8 cellular contexts compared by ENCODE assay signal in the genomic region with DNA sequence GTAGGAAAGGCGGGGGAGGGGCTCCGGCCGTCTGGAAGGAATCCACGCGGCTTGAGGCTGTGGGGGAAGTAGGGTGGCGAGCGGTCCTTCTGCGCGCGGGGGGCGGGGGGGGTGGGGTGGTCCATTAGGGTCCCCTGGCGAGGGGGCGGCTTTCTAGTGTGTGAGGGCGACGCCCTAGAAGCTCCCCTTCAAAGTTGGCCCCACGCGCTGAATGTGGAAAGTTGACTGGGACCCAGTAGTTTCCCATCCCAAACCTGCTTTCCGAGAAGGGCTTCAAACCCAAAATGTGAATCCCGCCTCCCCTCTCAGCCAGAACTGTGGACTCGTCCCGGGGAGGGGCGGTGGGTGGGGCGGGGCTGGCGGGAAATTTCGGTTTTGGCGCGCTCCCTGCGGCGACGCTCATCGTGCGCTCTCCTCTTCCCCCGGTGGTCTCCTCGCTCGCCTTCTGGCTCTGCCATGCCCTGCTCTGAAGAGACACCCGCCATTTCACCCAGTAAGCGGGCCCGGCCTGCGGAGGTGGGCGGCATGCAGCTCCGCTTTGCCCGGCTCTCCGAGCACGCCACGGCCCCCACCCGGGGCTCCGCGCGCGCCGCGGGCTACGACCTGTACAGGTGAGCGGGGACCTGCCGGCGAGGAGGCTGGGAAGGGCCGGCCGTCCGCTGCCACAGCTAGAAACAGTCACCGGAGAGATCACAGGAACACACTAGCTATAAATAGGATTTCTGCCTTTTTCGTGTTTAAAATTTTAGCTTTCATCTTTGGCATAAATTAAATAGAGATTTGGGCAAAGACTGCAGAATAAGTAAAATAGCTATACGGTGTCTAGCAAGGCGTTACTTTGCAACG. TPM values are rescaled to one million over a fixed set of nuclear protein-coding genes. Genes with fewer than 3 reads are reported as not detected.
DNase-seq lines count a peak whose midpoint lies in the region; ATAC-seq and TF ChIP-seq lines count a peak whose summit lies in the region.

No MANE protein-coding gene starts in this region.

- no peak overlapping the region for H2BK12ac ChIP-seq in trophoblast cell (ENCODE audit: low read length)

- H2BK120ac ChIP-seq in trophoblast cell (ENCODE audit: insufficient read depth, low read length, poor library complexity), result peak overlapping the region; percentile 78

- H3K4me1 ChIP-seq in SJSA1 (replicated peaks) (peaks cover 12% of the 10 kb centered on the region), trophoblast cell (ENCODE audit: control insufficient read depth in 1 of 2, insufficient read depth in 2 of 2, low read length in 2 of 2) (peaks cover 0 to 2% of the 10 kb centered on the region in 2 experiments)

- H3K14ac ChIP-seq in trophoblast cell (ENCODE audit: low read length), result no peak overlapping the region

- H3K9ac ChIP-seq in trophoblast cell (ENCODE audit: low read length), result peak overlapping the region; percentile 93

- ATAC-seq in GM21619 (IDR thresholded peaks at IDR 0.05; ENCODE audit: unreplicated experiment) (peak; percentile 47), Right ventricle myocardium superior (ENCODE audit: poor library complexity) (peak; percentile 87)

- H3K79me1 ChIP-seq in trophoblast cell (ENCODE audit: low read length), result peaks cover 13% of the 10 kb centered on the region

- peak overlapping the region; percentile 99 for H3K4me3 Mint-ChIP-seq in activated naive CD4-positive, alpha-beta T cell treated with anti-CD3 and anti-CD28 coated beads, Interleukin-2, amount 50 U/mL, for 24 hours
- H3K4me3 Mint-ChIP-seq in type B pancreatic cell, result peak overlapping the region; percentile 99

- peak overlapping the region; percentile 96 for H3K4me3 ChIP-seq in SJSA1
- H3K4me3 ChIP-seq in trophoblast cell (ENCODE audit: low read depth, low read length), result peak overlapping the region; percentile 92

- H3K79me2 ChIP-seq in trophoblast cell (ENCODE audit: control insufficient read depth, insufficient read depth, low read length, poor library complexity), result peaks cover 7% of the 10 kb centered on the region

- H4K8ac ChIP-seq in trophoblast cell (ENCODE audit: low read depth, low read length), result peak overlapping the region; percentile 99

- no peaks in the 10 kb centered on the region for H3K9me3 Mint-ChIP-seq in activated naive CD4-positive, alpha-beta T cell treated with anti-CD3 and anti-CD28 coated beads, Interleukin-2, amount 50 U/mL, for 24 hours
- no peaks in the 10 kb centered on the region for H3K9me3 Mint-ChIP-seq in type B pancreatic cell

- H3K9me3 ChIP-seq in SJSA1 (replicated peaks), result no peaks in the 10 kb centered on the region
- no peaks in the 10 kb centered on the region for H3K9me3 ChIP-seq in trophoblast cell (ENCODE audit: insufficient read depth, low read depth, low read length)

- peak overlapping the region; percentile 86 for H3K18ac ChIP-seq in trophoblast cell (ENCODE audit: low read length)

- peak overlapping the region; percentile 88 for H2BK5ac ChIP-seq in trophoblast cell (ENCODE audit: low read depth, low read length, poor library complexity)

- H3K4ac ChIP-seq in trophoblast cell (ENCODE audit: low read depth, low read length), result peak overlapping the region; percentile 70

- H4K91ac ChIP-seq in trophoblast cell (ENCODE audit: low read depth, low read length), result peak overlapping the region; percentile 98

- no peak overlapping the region for H2AK5ac ChIP-seq in trophoblast cell (ENCODE audit: low read length)

- TF ChIP-seq CTCF in type B pancreatic cell (conservative IDR thresholded peaks at IDR 0.05), result no peak

- H3K27ac Mint-ChIP-seq in activated naive CD4-positive, alpha-beta T cell treated with anti-CD3 and anti-CD28 coated beads, Interleukin-2, amount 50 U/mL, for 24 hours, result peak overlapping the region; percentile 95
- H3K27ac Mint-ChIP-seq in type B pancreatic cell, result peak overlapping the region; percentile 70

- no peak overlapping the region for H4K12ac ChIP-seq in trophoblast cell (ENCODE audit: low read depth, low read length)

- peak overlapping the region; percentile 99 for H3K27ac ChIP-seq in SJSA1
- H3K27ac ChIP-seq in trophoblast cell (ENCODE audit: low read depth, low read length), result peak overlapping the region; percentile 96

- no CpG with 5 or more reads among the region's 64 CpGs for WGBS in trophoblast cell (ENCODE audit: extremely low coverage, insufficient coverage, insufficient read length)

- intact Hi-C loops in Right ventricle myocardium superior (cut with DNase I), result no loop called here

- no peak; the same call in 1 of the 2 replicates for TF ChIP-seq EP300 in Ishikawa (IDR thresholded peaks at IDR 0.05; ENCODE audit: borderline replicate concordance)

- H3K4me1 Mint-ChIP-seq in activated naive CD4-positive, alpha-beta T cell treated with anti-CD3 and anti-CD28 coated beads, Interleukin-2, amount 50 U/mL, for 24 hours, result peaks cover 28% of the 10 kb centered on the region
- H3K4me1 Mint-ChIP-seq in type B pancreatic cell (ENCODE audit: unreplicated experiment), result peaks cover 19% of the 10 kb centered on the region

- peaks cover 49% of the 10 kb centered on the region for H3K36me3 ChIP-seq in SJSA1
- H3K36me3 ChIP-seq in trophoblast cell (ENCODE audit: control insufficient read depth in 1 of 2, insufficient read depth in 2 of 2, low read length in 2 of 2), result peaks cover 0 to 11% of the 10 kb centered on the region in 2 experiments

- no peak overlapping the region for H3K23ac ChIP-seq in trophoblast cell (ENCODE audit: low read length)

- peaks cover 3% of the 10 kb centered on the region for H3K36me3 Mint-ChIP-seq in activated naive CD4-positive, alpha-beta T cell treated with anti-CD3 and anti-CD28 coated beads, Interleukin-2, amount 50 U/mL, for 24 hours
- peaks cover 13% of the 10 kb centered on the region for H3K36me3 Mint-ChIP-seq in type B pancreatic cell

- peak overlapping the region; percentile 98 for H3K4me2 ChIP-seq in trophoblast cell (ENCODE audit: low read length)

- peak; percentile 73 for DNase-seq in ELR (ENCODE audit: low read depth)
- peak; percentile 79 to 90 for DNase-seq in SJSA1 (ENCODE audit: low read depth in 1 of 2, low spot score in 2 of 2)
- DNase-seq in Right ventricle myocardium superior, result peak; percentile 75
- peak in 1 of 2 donors; percentile 68 for DNase-seq in trophoblast cell
- DNase-seq in type B pancreatic cell (ENCODE audit: extremely low spot score, unreplicated experiment), result peak; percentile 74

- no peak for TF ChIP-seq RAD21 in Ishikawa (IDR thresholded peaks at IDR 0.05; ENCODE audit: low read depth)

- H3K27me3 ChIP-seq in SJSA1 (replicated peaks), result no peaks in the 10 kb centered on the region
- no peaks in the 10 kb centered on the region for H3K27me3 ChIP-seq in trophoblast cell (ENCODE audit: insufficient read depth, low read length)

- H2AFZ ChIP-seq in trophoblast cell (ENCODE audit: insufficient read depth, low read length, poor library complexity), result peak overlapping the region; percentile 100

- no peaks in the 10 kb centered on the region for H3K27me3 Mint-ChIP-seq in activated naive CD4-positive, alpha-beta T cell treated with anti-CD3 and anti-CD28 coated beads, Interleukin-2, amount 50 U/mL, for 24 hours
- H3K27me3 Mint-ChIP-seq in type B pancreatic cell, result no peaks in the 10 kb centered on the region

TF ChIP-seq in Ishikawa, 13 proteins besides CTCF, POLR2A, EP300 and RAD21 (continues in another document):
- TF ChIP-seq, protein P1, sequence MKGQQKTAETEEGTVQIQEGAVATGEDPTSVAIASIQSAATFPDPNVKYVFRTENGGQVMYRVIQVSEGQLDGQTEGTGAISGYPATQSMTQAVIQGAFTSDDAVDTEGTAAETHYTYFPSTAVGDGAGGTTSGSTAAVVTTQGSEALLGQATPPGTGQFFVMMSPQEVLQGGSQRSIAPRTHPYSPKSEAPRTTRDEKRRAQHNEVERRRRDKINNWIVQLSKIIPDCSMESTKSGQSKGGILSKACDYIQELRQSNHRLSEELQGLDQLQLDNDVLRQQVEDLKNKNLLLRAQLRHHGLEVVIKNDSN (IDR thresholded peaks at IDR 0.05), result no peak
- TF ChIP-seq CEBPB (IDR thresholded peaks at IDR 0.05), result no peak
- TF ChIP-seq TEAD4 (IDR thresholded peaks at IDR 0.05), result no peak
- TF ChIP-seq ZBTB7A (IDR thresholded peaks at IDR 0.05; ENCODE audit: low read depth), result no peak; the same call in 1 of the 2 replicates
- peak; percentile 42; the same call in 1 of the 2 replicates for TF ChIP-seq TAF1 (IDR thresholded peaks at IDR 0.05; ENCODE audit: low read depth)
- no peak; the same call in none of the 2 replicates for TF ChIP-seq NFIC (IDR thresholded peaks at IDR 0.05)
- no peak for TF ChIP-seq TCF12 (IDR thresholded peaks at IDR 0.05; ENCODE audit: low read depth)
- TF ChIP-seq, protein P2, sequence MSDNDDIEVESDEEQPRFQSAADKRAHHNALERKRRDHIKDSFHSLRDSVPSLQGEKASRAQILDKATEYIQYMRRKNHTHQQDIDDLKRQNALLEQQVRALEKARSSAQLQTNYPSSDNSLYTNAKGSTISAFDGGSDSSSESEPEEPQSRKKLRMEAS (IDR thresholded peaks at IDR 0.05), result peak; percentile 70
- TF ChIP-seq FOXM1 (IDR thresholded peaks at IDR 0.05; ENCODE audit: borderline replicate concordance, low read depth), result no peak
- TF ChIP-seq, protein P3, sequence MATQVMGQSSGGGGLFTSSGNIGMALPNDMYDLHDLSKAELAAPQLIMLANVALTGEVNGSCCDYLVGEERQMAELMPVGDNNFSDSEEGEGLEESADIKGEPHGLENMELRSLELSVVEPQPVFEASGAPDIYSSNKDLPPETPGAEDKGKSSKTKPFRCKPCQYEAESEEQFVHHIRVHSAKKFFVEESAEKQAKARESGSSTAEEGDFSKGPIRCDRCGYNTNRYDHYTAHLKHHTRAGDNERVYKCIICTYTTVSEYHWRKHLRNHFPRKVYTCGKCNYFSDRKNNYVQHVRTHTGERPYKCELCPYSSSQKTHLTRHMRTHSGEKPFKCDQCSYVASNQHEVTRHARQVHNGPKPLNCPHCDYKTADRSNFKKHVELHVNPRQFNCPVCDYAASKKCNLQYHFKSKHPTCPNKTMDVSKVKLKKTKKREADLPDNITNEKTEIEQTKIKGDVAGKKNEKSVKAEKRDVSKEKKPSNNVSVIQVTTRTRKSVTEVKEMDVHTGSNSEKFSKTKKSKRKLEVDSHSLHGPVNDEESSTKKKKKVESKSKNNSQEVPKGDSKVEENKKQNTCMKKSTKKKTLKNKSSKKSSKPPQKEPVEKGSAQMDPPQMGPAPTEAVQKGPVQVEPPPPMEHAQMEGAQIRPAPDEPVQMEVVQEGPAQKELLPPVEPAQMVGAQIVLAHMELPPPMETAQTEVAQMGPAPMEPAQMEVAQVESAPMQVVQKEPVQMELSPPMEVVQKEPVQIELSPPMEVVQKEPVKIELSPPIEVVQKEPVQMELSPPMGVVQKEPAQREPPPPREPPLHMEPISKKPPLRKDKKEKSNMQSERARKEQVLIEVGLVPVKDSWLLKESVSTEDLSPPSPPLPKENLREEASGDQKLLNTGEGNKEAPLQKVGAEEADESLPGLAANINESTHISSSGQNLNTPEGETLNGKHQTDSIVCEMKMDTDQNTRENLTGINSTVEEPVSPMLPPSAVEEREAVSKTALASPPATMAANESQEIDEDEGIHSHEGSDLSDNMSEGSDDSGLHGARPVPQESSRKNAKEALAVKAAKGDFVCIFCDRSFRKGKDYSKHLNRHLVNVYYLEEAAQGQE (IDR thresholded peaks at IDR 0.05; ENCODE audit: low read depth), result no peak

RNA-seq across cellular contexts. Expression of a gene that starts 0.8 kb away (rescaled TPM):
- total RNA-seq in SJSA1 (2014; rRNA removed; shearing (Covaris generic)), result 114 and 178 TPM in 2 replicates
- total RNA-seq in Right ventricle myocardium superior (79.0 TPM), type B pancreatic cell (ENCODE audit: low replicate concordance) (63.0 and 96.5 TPM in 2 replicates)
- 52.1 and 53.1 TPM in 2 replicates for polyA plus RNA-seq in trophoblast cell (2013)
